ENCODE assay signal across 28 cellular contexts in genomic region chr3:81161851-81162250, GRCh38.
"Had no signal": no experiment of that assay in that cellular context is flagged by ENCODE, and none has a peak within 500 bp of the region (broad histone marks: within the 10 kb centered on the region; RNA-seq: fewer than 3 reads in every experiment).

No MANE protein-coding gene starts in this region.

- DNase-seq: activated B cell treated with CpG ODN at 0.5 μM for 24 hours; activated CD4-positive, alpha-beta memory T cell treated with anti-CD3 and anti-CD28 coated beads for 36 hours; activated CD4-positive, alpha-beta T cell treated with anti-CD3 and anti-CD28 coated beads for 4 hours; activated CD4-positive, alpha-beta T cell treated with anti-CD3 and anti-CD28 coated beads, Interleukin-2, amount 10 ng/mL, durations not matched to agents 24 days and 14 days; activated CD4-positive, alpha-beta T cell treated with anti-CD3 and anti-CD28 coated beads, Interleukin-2, amount 50 U/mL, for 1 hour; activated CD4-positive, alpha-beta T cell treated with anti-CD3 and anti-CD28 coated beads, Interleukin-2, amount 50 U/mL, for 4 hours; activated CD4-positive, CD25-positive, alpha-beta regulatory T cell treated with anti-CD3 and anti-CD28 coated beads, Interleukin-2, amount 50 U/mL, for 72 hours; activated CD8-positive, alpha-beta memory T cell treated with anti-CD3 and anti-CD28 coated beads, Interleukin-2, amount 50 U/mL, for 4 hours; activated CD8-positive, alpha-beta T cell treated with anti-CD3 and anti-CD28 coated beads for 36 hours; activated effector memory CD4-positive, alpha-beta T cell treated with anti-CD3 and anti-CD28 coated beads, Interleukin-2, amount 50 U/mL, for 16 hours; activated gamma-delta T cell treated with Interleukin-2 at 50 U/mL for 16 hours; activated naive CD4-positive, alpha-beta T cell; activated naive CD4-positive, alpha-beta T cell treated with anti-CD3 and anti-CD28 coated beads for 36 hours; activated naive CD4-positive, alpha-beta T cell treated with anti-CD3 and anti-CD28 coated beads, Interleukin-2, amount 50 U/mL, for 16 hours; activated naive CD8-positive, alpha-beta T cell treated with anti-CD3 and anti-CD28 coated beads for 36 hours; activated T-cell treated with anti-CD3 and anti-CD28 coated beads for 4 hours; activated T-cell treated with anti-CD3 and anti-CD28 coated beads, Interleukin-2, amount 50 U/mL, for 1 hour; activated T-cell treated with anti-CD3 and anti-CD28 coated beads, Interleukin-2, amount 50 U/mL, for 4 hours; activated T-cell treated with anti-CD3 and anti-CD28 coated beads, Interleukin-2, amount 50 U/mL, for 72 hours; adrenal gland; amygdala; anterior cingulate cortex; caudate nucleus; cerebellar nuclear complex; T-helper 2 cell; T-helper 9 cell had no signal

- ATAC-seq: activated CD8-positive, alpha-beta T cell treated with anti-CD3 and anti-CD28 coated beads for 36 hours; activated naive CD4-positive, alpha-beta T cell treated with anti-CD3 and anti-CD28 coated beads, Interleukin-2, amount 50 U/mL, for 72 hours; activated T-cell treated with anti-CD3 and anti-CD28 coated beads, Interleukin-2, amount 50 U/mL, for 4 hours; activated T-cell treated with anti-CD3 and anti-CD28 coated beads, Interleukin-2, amount 50 U/mL, for 72 hours; activated T-helper 17 cell treated with anti-CD3 and anti-CD28 coated beads, Interleukin-2, amount 50 U/mL, for 72 hours had no signal
